10 cellular contexts compared by ENCODE assay signal in genomic region chr19:35533822-35534521, GRCh38. TPM values are rescaled to one million over a fixed set of nuclear protein-coding genes. Genes with fewer than 3 reads are reported as not detected.
A peak's percentile ranks its signal among the peaks of the same experiment; 100 is the strongest.
DNase-seq lines count a peak whose midpoint lies in the region; TF ChIP-seq lines count a peak whose summit lies in the region.
"Had no signal": no experiment of that assay in that cellular context is flagged by ENCODE, and none has a peak within 500 bp of the region (broad histone marks: within the 10 kb centered on the region; RNA-seq: fewer than 3 reads in every experiment).

No MANE protein-coding gene starts in this region.

- peaks cover 14% of the 10 kb centered on the region for H3K27me3 Mint-ChIP-seq in stimulated activated naive CD8-positive, alpha-beta T cell treated with anti-CD3 and anti-CD28 coated beads, Interleukin-15, Interleukin-2, amounts not matched to agents 100 ng/mL and 50 ng/mL, for 24 hours

- no peak overlapping the region for H3K27ac ChIP-seq in breast epithelium

- intact Hi-C loops in breast epithelium (cut with DNase I; ENCODE audit: low total_unique reads), result no loop called here

- no peaks in the 10 kb centered on the region for H3K36me3 Mint-ChIP-seq in stimulated activated naive CD8-positive, alpha-beta T cell treated with anti-CD3 and anti-CD28 coated beads, Interleukin-15, Interleukin-2, amounts not matched to agents 100 ng/mL and 50 ng/mL, for 24 hours (ENCODE audit: low read depth)

- H3K4me3 Mint-ChIP-seq in stimulated activated naive CD8-positive, alpha-beta T cell treated with anti-CD3 and anti-CD28 coated beads, Interleukin-15, Interleukin-2, amounts not matched to agents 100 ng/mL and 50 ng/mL, for 24 hours, result peak overlapping the region; percentile 28

- peak; percentile 17 for DNase-seq in activated CD4-positive, alpha-beta T cell treated with anti-CD3 and anti-CD28 coated beads for 1 hour
- no peak for DNase-seq in activated CD4-positive, alpha-beta T cell treated with anti-CD3 and anti-CD28 coated beads for 4 hours
- DNase-seq in activated CD4-positive, alpha-beta T cell treated with anti-CD3 and anti-CD28 coated beads, Interleukin-2, amount 50 U/mL, for 1 hour, result peak; percentile 24
- DNase-seq in foreskin fibroblast, result peak; percentile 44 to 80
- DNase-seq in central memory CD4-positive, alpha-beta T cell, result no peak
- no peak for DNase-seq in breast epithelium (ENCODE audit: low spot score in 2 of 2)
- DNase-seq in NCI-H2029 (lab: John Stamatoyannopoulos, UW), result no peak

- no peaks in the 10 kb centered on the region for H3K9me3 Mint-ChIP-seq in stimulated activated naive CD8-positive, alpha-beta T cell treated with anti-CD3 and anti-CD28 coated beads, Interleukin-15, Interleukin-2, amounts not matched to agents 100 ng/mL and 50 ng/mL, for 24 hours

- H3K27me3 ChIP-seq in breast epithelium, result peaks cover 0 to 28% of the 10 kb centered on the region in 2 donors

- no peak overlapping the region for H3K27ac Mint-ChIP-seq in stimulated activated naive CD8-positive, alpha-beta T cell treated with anti-CD3 and anti-CD28 coated beads, Interleukin-15, Interleukin-2, amounts not matched to agents 100 ng/mL and 50 ng/mL, for 24 hours

- TF ChIP-seq CTCF in foreskin fibroblast (IDR thresholded peaks at IDR 0.05; ENCODE audit: low read depth, low read length) (no peak), breast epithelium (IDR thresholded peaks at IDR 0.05) (no peak)

- H3K4me1 Mint-ChIP-seq in stimulated activated naive CD8-positive, alpha-beta T cell treated with anti-CD3 and anti-CD28 coated beads, Interleukin-15, Interleukin-2, amounts not matched to agents 100 ng/mL and 50 ng/mL, for 24 hours (ENCODE audit: low read depth), result peaks cover 19% of the 10 kb centered on the region

- H3K4me3 ChIP-seq in foreskin fibroblast (ENCODE audit: low read depth in 1 of 2, low read length in 2 of 2) (peak overlapping the region in 1 of 2 donors; percentile 13), breast epithelium (peak overlapping the region in 1 of 3 donors; percentile 44)

- TF ChIP-seq POLR2A in breast epithelium (IDR thresholded peaks at IDR 0.05), result no peak

- H3K9me3 ChIP-seq in breast epithelium, result no peaks in the 10 kb centered on the region

- no peaks in the 10 kb centered on the region for H3K36me3 ChIP-seq in breast epithelium

- H3K4me1 ChIP-seq in breast epithelium, result no peaks in the 10 kb centered on the region

RNA-seq across cellular contexts. Expression of gene GAPDHS, which starts 0.7 kb away (rescaled TPM):
- not detected for total RNA-seq in breast epithelium
- total RNA-seq: lung microvascular endothelial cell, temporal lobe had no signal

RNA-seq across cellular contexts. Expression of gene SBSN, which starts 5.9 kb away (rescaled TPM):
- not detected for total RNA-seq in breast epithelium
- total RNA-seq: lung microvascular endothelial cell, temporal lobe had no signal

RNA-seq across cellular contexts. Expression of gene TMEM147, which starts 11.5 kb away (rescaled TPM):
- total RNA-seq in breast epithelium, result 10 to 100 TPM; 67.4 to 91.8 (median 91.8) TPM

RNA-seq across cellular contexts. Expression of gene DMKN, which starts 20.5 kb away (rescaled TPM):
- 100 to 1,000 TPM in 1 of 3 donors, 10 to 100 TPM in 1, under 1 TPM in 1; 0.96 to 135 (median 61.0) TPM for total RNA-seq in breast epithelium
- total RNA-seq: lung microvascular endothelial cell had no signal

RNA-seq across cellular contexts. Expression of gene ATP4A, which starts 29.5 kb away (rescaled TPM):
- total RNA-seq in breast epithelium, result not detected
- total RNA-seq: lung microvascular endothelial cell had no signal

Comparison
In these comparisons a context has a peak if more than half of its experiments do, and no peak if none do; other contexts are left out.
1. DNase-seq: peak in activated CD4-positive, alpha-beta T cell treated with anti-CD3 and anti-CD28 coated beads for 1 hour (single experiment), activated CD4-positive, alpha-beta T cell treated with anti-CD3 and anti-CD28 coated beads, Interleukin-2, amount 50 U/mL, for 1 hour (single experiment) and foreskin fibroblast (2 of 2); none in activated CD4-positive, alpha-beta T cell treated with anti-CD3 and anti-CD28 coated beads for 4 hours (0 of 2), central memory CD4-positive, alpha-beta T cell (single experiment), breast epithelium (0 of 2) and NCI-H2029 (single experiment).